Comparison of ENCODE assay signal across 8 cellular contexts in genomic region chr9:93132946-93133640, GRCh38. TPM values are rescaled to one million over a fixed set of nuclear protein-coding genes. Genes with fewer than 3 reads are reported as not detected.
DNase-seq lines count a peak whose midpoint lies in the region; ATAC-seq and TF ChIP-seq lines count a peak whose summit lies in the region.

No MANE protein-coding gene starts in this region.

- peak overlapping the region; percentile 93 for H3K4me3 Mint-ChIP-seq in activated naive CD4-positive, alpha-beta T cell treated with anti-CD3 and anti-CD28 coated beads, Interleukin-2, amount 50 U/mL, for 24 hours

- intact Hi-C loops in body of pancreas (cut with DNase I) (no loop called here), left colon (cut with DNase I, micrococcal nuclease) (no loop called here)

- TF ChIP-seq POLR2A in body of pancreas (IDR thresholded peaks at IDR 0.05), result no peak

- no peaks in the 10 kb centered on the region for H3K9me3 ChIP-seq in body of pancreas

- peak overlapping the region; percentile 82 for H3K27ac Mint-ChIP-seq in activated naive CD4-positive, alpha-beta T cell treated with anti-CD3 and anti-CD28 coated beads, Interleukin-2, amount 50 U/mL, for 24 hours

- peaks cover 61% of the 10 kb centered on the region for H3K4me1 Mint-ChIP-seq in activated naive CD4-positive, alpha-beta T cell treated with anti-CD3 and anti-CD28 coated beads, Interleukin-2, amount 50 U/mL, for 24 hours

- peak overlapping the region; percentile 40 to 70 for H3K4me3 ChIP-seq in body of pancreas

- H3K36me3 Mint-ChIP-seq in activated naive CD4-positive, alpha-beta T cell treated with anti-CD3 and anti-CD28 coated beads, Interleukin-2, amount 50 U/mL, for 24 hours, result no peaks in the 10 kb centered on the region

- no peak for TF ChIP-seq CTCF in body of pancreas (IDR thresholded peaks at IDR 0.05)

- 8 to 20% methylated on average over 16 to 18 of the region's 18 CpGs for WGBS in body of pancreas, 2 donors

- no peaks in the 10 kb centered on the region for H3K9me3 Mint-ChIP-seq in activated naive CD4-positive, alpha-beta T cell treated with anti-CD3 and anti-CD28 coated beads, Interleukin-2, amount 50 U/mL, for 24 hours

- no peaks in the 10 kb centered on the region for H3K27me3 ChIP-seq in body of pancreas

- H3K27ac ChIP-seq in body of pancreas (peak overlapping the region; percentile 90 to 97 (median 92)), substantia nigra (ENCODE audit: low read depth, low read length, poor library complexity, severe bottlenecking) (peak overlapping the region; percentile 83)

- H3K4me1 ChIP-seq in body of pancreas, result peaks cover 65% of the 10 kb centered on the region

- no peaks in the 10 kb centered on the region for H3K27me3 Mint-ChIP-seq in activated naive CD4-positive, alpha-beta T cell treated with anti-CD3 and anti-CD28 coated beads, Interleukin-2, amount 50 U/mL, for 24 hours

- no peaks in the 10 kb centered on the region for H3K36me3 ChIP-seq in body of pancreas (replicated peaks in 1 of 2; ENCODE audit: insufficient read depth in 1 of 2, low read depth in 2 of 2)

- DNase-seq in activated naive CD4-positive, alpha-beta T cell (lab: John Stamatoyannopoulos, UW), result no peak
- DNase-seq in body of pancreas (peak in 3 of 4 donors; percentile 43 to 56 (median 53)), left colon (peak in 1 of 2 donors; percentile 52), substantia nigra (lab: John Stamatoyannopoulos, UW) (peak in 8 of 49 donors; percentile 31 to 60 (median 55)), DMS153 treated with DMSO at 0.1 percent for 48 hours (lab: John Stamatoyannopoulos, UW; ENCODE audit: unreplicated experiment) (no peak), DMS79 (lab: John Stamatoyannopoulos, UW) (no peak)

- ATAC-seq in body of pancreas (peak; percentile 16), left colon (peak; percentile 3), GM19452 (IDR thresholded peaks at IDR 0.05; ENCODE audit: unreplicated experiment) (no peak)

RNA-seq across cellular contexts. Expression of gene NINJ1, which starts 1.0 kb away (rescaled TPM):
- total RNA-seq in body of pancreas (10 to 100 TPM; 32.6 to 32.9 TPM), left colon (10 to 100 TPM; 17.7 to 30.8 TPM)

RNA-seq across cellular contexts. Expression of gene CARD19, which starts 37.1 kb away (rescaled TPM):
- total RNA-seq in body of pancreas, result 10 to 100 TPM in 1 of 2 donors, 1 to 10 TPM in 1; 4.3 to 20.8 TPM
- 10 to 100 TPM; 41.5 to 62.2 TPM for total RNA-seq in left colon

RNA-seq across cellular contexts. Expression of gene WNK2, which starts 50.8 kb away (rescaled TPM):
- total RNA-seq in body of pancreas (100 to 1,000 TPM in 1 of 2 donors, 10 to 100 TPM in 1; 85.4 to 173 TPM), left colon (100 to 1,000 TPM; 161 to 279 TPM)

Comparison
In these comparisons a context has a peak if more than half of its experiments do, and no peak if none do; other contexts are left out.
1. DNase-seq: peak in body of pancreas (3 of 4); none in activated naive CD4-positive, alpha-beta T cell (0 of 4), DMS153 treated with DMSO at 0.1 percent for 48 hours (single experiment) and DMS79 (single experiment).